ENCODE assay signal across 20 cellular contexts in the genomic region with DNA sequence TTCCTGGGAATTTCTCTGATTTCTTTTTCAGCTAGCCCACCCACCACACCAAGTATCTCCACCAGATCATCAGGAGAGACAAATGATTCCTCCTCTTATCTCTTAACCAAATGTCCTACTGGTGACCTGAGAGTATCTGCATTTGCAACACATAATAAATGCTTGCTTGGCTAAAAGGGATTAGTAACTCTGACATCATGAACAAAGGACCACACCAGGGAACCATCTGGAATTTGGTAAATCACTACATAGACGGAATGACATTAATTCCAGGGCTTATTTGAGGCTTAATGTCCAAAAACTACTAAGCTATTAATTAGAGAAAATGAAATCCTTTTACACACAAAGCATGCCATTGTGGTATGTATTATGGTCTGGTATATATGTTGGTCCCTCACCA.
"Had no signal": no experiment of that assay in that cellular context is flagged by ENCODE, and none has a peak within 500 bp of the region (broad histone marks: within the 10 kb centered on the region; RNA-seq: fewer than 3 reads in every experiment).

No MANE protein-coding gene starts in this region.

- H3K4me1 ChIP-seq: parathyroid adenoma had no signal

- DNase-seq: activated CD4-positive, alpha-beta memory T cell treated with anti-CD3 and anti-CD28 coated beads, Interleukin-2, amount 10 ng/mL, durations not matched to agents 7 days and 5 days; activated CD4-positive, alpha-beta T cell treated with anti-CD3 and anti-CD28 coated beads, Interleukin-2, amount 10 ng/mL, durations not matched to agents 24 days and 14 days; activated CD8-positive, alpha-beta memory T cell treated with anti-CD3 and anti-CD28 coated beads, Interleukin-2, amount 10 ng/mL, durations not matched to agents 7 days and 5 days; activated effector memory CD4-positive, alpha-beta T cell treated with anti-CD3 and anti-CD28 coated beads, Interleukin-2, amount 50 U/mL, for 16 hours; activated naive CD4-positive, alpha-beta T cell treated with anti-CD3 and anti-CD28 coated beads, Interleukin-2, amount 10 ng/mL, durations not matched to agents 7 days and 5 days; activated T-cell treated with anti-CD3 and anti-CD28 coated beads for 4 hours; body of pancreas; erythroblast; hippocampal formation; left ventricle myocardium inferior; nucleus accumbens; sigmoid colon; stimulated activated CD4-positive, alpha-beta T cell treated with anti-CD3 and anti-CD28 coated beads, Interleukin-2, amount 100 ng/mL, for 48 hours; stimulated activated CD8-positive, alpha-beta memory T cell treated with anti-CD3 and anti-CD28 coated beads, Interleukin-4, amount 100 ng/mL, for 48 hours; stimulated activated naive B cell treated with anti-CD40 and anti-IgM and Interleukin-4, amounts not matched to agents 10 μg/mL and 1 μg/mL and 100 μg/mL, for 72 hours; transverse colon had no signal

- H2AFZ ChIP-seq: parathyroid adenoma had no signal

- H3K4me3 Mint-ChIP-seq: activated CD4-positive, alpha-beta memory T cell treated with anti-CD3 and anti-CD28 coated beads, Interleukin-2, amount 10 ng/mL, durations not matched to agents 7 days and 5 days; activated CD4-positive, alpha-beta T cell treated with anti-CD3 and anti-CD28 coated beads, Interleukin-2, amount 10 ng/mL, durations not matched to agents 24 days and 14 days; activated CD8-positive, alpha-beta memory T cell treated with anti-CD3 and anti-CD28 coated beads, Interleukin-2, amount 10 ng/mL, durations not matched to agents 7 days and 5 days; activated naive CD4-positive, alpha-beta T cell treated with anti-CD3 and anti-CD28 coated beads, Interleukin-2, amount 10 ng/mL, durations not matched to agents 7 days and 5 days; natural killer cell treated with Interleukin-12 subunit alpha and Interleukin-12 subunit beta and Interleukin-15 and Interleukin-18, amount 100 ng/mL, for 72 hours; stimulated activated naive B cell treated with anti-CD40 and anti-IgM and Interleukin-4, amounts not matched to agents 10 μg/mL and 1 μg/mL and 100 μg/mL, for 72 hours had no signal

- H3K9me3 Mint-ChIP-seq: activated CD4-positive, alpha-beta memory T cell treated with anti-CD3 and anti-CD28 coated beads, Interleukin-2, amount 10 ng/mL, durations not matched to agents 7 days and 5 days; activated CD4-positive, alpha-beta T cell treated with anti-CD3 and anti-CD28 coated beads, Interleukin-2, amount 10 ng/mL, durations not matched to agents 24 days and 14 days; activated naive CD4-positive, alpha-beta T cell treated with anti-CD3 and anti-CD28 coated beads, Interleukin-2, amount 10 ng/mL, durations not matched to agents 7 days and 5 days; natural killer cell treated with Interleukin-12 subunit alpha and Interleukin-12 subunit beta and Interleukin-15 and Interleukin-18, amount 100 ng/mL, for 72 hours had no signal

- H3K27me3 ChIP-seq: body of pancreas, cardiac muscle cell, sigmoid colon, transverse colon had no signal

- H3K36me3 Mint-ChIP-seq: activated CD8-positive, alpha-beta memory T cell treated with anti-CD3 and anti-CD28 coated beads, Interleukin-2, amount 10 ng/mL, durations not matched to agents 7 days and 5 days; activated naive CD4-positive, alpha-beta T cell treated with anti-CD3 and anti-CD28 coated beads, Interleukin-2, amount 10 ng/mL, durations not matched to agents 7 days and 5 days; natural killer cell treated with Interleukin-12 subunit alpha and Interleukin-12 subunit beta and Interleukin-15 and Interleukin-18, amount 100 ng/mL, for 72 hours; stimulated activated naive B cell treated with anti-CD40 and anti-IgM and Interleukin-4, amounts not matched to agents 10 μg/mL and 1 μg/mL and 100 μg/mL, for 72 hours had no signal

- H3K9ac ChIP-seq: parathyroid adenoma had no signal

- H3K4me1 Mint-ChIP-seq: activated CD4-positive, alpha-beta memory T cell treated with anti-CD3 and anti-CD28 coated beads, Interleukin-2, amount 10 ng/mL, durations not matched to agents 7 days and 5 days; activated CD4-positive, alpha-beta T cell treated with anti-CD3 and anti-CD28 coated beads, Interleukin-2, amount 10 ng/mL, durations not matched to agents 24 days and 14 days; activated CD8-positive, alpha-beta memory T cell treated with anti-CD3 and anti-CD28 coated beads, Interleukin-2, amount 10 ng/mL, durations not matched to agents 7 days and 5 days; activated naive CD4-positive, alpha-beta T cell treated with anti-CD3 and anti-CD28 coated beads, Interleukin-2, amount 10 ng/mL, durations not matched to agents 7 days and 5 days had no signal

- H3K9me3 ChIP-seq: body of pancreas, left ventricle myocardium inferior, sigmoid colon, transverse colon had no signal

- ATAC-seq: activated CD4-positive, CD25-positive, alpha-beta regulatory T cell treated with anti-CD3 and anti-CD28 coated beads, Interleukin-2, amount 50 U/mL, for 24 hours; activated CD8-positive, alpha-beta memory T cell treated with anti-CD3 and anti-CD28 coated beads, Interleukin-2, amount 10 ng/mL, durations not matched to agents 7 days and 5 days; body of pancreas; natural killer cell treated with Interleukin-12 subunit alpha and Interleukin-12 subunit beta and Interleukin-15 and Interleukin-18, amount 100 ng/mL, for 72 hours; stimulated activated naive B cell treated with anti-CD40 and anti-IgM and Interleukin-4, amounts not matched to agents 10 μg/mL and 1 μg/mL and 100 μg/mL, for 72 hours had no signal

- H3K27ac ChIP-seq: body of pancreas, cardiac muscle cell, left ventricle myocardium inferior, parathyroid adenoma, sigmoid colon, transverse colon had no signal

- H3K36me3 ChIP-seq: cardiac muscle cell, left ventricle myocardium inferior, sigmoid colon, transverse colon had no signal

- H3K27ac Mint-ChIP-seq: activated CD4-positive, alpha-beta memory T cell treated with anti-CD3 and anti-CD28 coated beads, Interleukin-2, amount 10 ng/mL, durations not matched to agents 7 days and 5 days; activated CD4-positive, alpha-beta T cell treated with anti-CD3 and anti-CD28 coated beads, Interleukin-2, amount 10 ng/mL, durations not matched to agents 24 days and 14 days; activated CD8-positive, alpha-beta memory T cell treated with anti-CD3 and anti-CD28 coated beads, Interleukin-2, amount 10 ng/mL, durations not matched to agents 7 days and 5 days; activated naive CD4-positive, alpha-beta T cell treated with anti-CD3 and anti-CD28 coated beads, Interleukin-2, amount 10 ng/mL, durations not matched to agents 7 days and 5 days; natural killer cell treated with Interleukin-12 subunit alpha and Interleukin-12 subunit beta and Interleukin-15 and Interleukin-18, amount 100 ng/mL, for 72 hours; stimulated activated naive B cell treated with anti-CD40 and anti-IgM and Interleukin-4, amounts not matched to agents 10 μg/mL and 1 μg/mL and 100 μg/mL, for 72 hours had no signal

- H3K4me3 ChIP-seq: body of pancreas, cardiac muscle cell, left ventricle myocardium inferior, sigmoid colon, transverse colon had no signal

- H3K79me2 ChIP-seq: parathyroid adenoma had no signal
